Comparison of ENCODE assay signal across 1 cellular context in genomic region chr5:51684794-51685355, GRCh38.
TF ChIP-seq lines count a peak whose summit lies in the region.

No MANE protein-coding gene starts in this region.

TF ChIP-seq in GM23338, 12 proteins besides CTCF, POLR2A, EP300 and RAD21 (continued from another document):
- TF ChIP-seq REST (IDR thresholded peaks at IDR 0.05; ENCODE audit: unreplicated experiment) (no peak), EZH2phosphoT487 (IDR thresholded peaks at IDR 0.05; ENCODE audit: unreplicated experiment) (no peak)
